11 cellular contexts compared by ENCODE assay signal in the genomic region with DNA sequence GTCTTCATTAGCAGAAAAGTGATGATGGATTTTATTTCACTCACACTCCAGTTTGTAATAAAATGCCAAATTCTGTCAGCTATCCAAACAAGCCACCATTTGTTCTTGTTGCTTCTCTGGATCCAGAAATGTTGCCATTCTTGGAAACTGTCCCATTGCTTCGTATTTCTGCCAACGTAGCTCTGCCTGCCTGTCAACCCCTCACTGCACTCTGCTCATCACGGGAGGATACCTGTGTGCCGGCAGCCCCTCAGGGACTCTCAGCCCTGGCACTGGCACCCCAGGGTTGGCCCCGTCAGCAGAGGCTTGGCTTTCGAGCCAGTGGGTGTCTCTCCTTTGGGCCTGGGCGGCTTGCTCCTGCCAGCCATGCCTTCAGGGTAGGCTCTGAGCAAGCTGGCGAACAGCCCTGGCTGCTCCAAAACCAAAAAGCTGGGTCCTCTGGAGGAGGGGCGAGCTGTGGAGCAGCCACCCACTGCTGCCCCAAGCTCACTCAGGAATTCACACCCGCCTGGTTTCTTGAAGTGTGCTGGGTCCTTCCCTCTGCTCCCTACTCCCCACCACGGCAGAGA. TPM values are rescaled to one million over a fixed set of nuclear protein-coding genes. Genes with fewer than 3 reads are reported as not detected.
DNase-seq lines count a peak whose midpoint lies in the region; ATAC-seq and TF ChIP-seq lines count a peak whose summit lies in the region.
"Had no signal": no experiment of that assay in that cellular context is flagged by ENCODE, and none has a peak within 500 bp of the region (broad histone marks: within the 10 kb centered on the region; RNA-seq: fewer than 3 reads in every experiment).

No MANE protein-coding gene starts in this region.

- H3K36me3 Mint-ChIP-seq in MCF 10A (ENCODE audit: insufficient read depth, unreplicated experiment) = peaks cover 79% of the 10 kb centered on the region

- peaks cover 8% of the 10 kb centered on the region for H3K36me3 ChIP-seq in mammary epithelial cell (ENCODE audit: insufficient read depth, low read length)
- H3K36me3 ChIP-seq in thoracic aorta = no peaks in the 10 kb centered on the region
- H3K36me3 ChIP-seq in mesendoderm (ENCODE audit: control insufficient read depth, insufficient read depth, low read length) = no peaks in the 10 kb centered on the region

- H3K4me1 ChIP-seq in mammary epithelial cell (ENCODE audit: insufficient read depth, low read length) (peaks cover 5% of the 10 kb centered on the region), thoracic aorta (ENCODE audit: control insufficient read depth in 1 of 2, low read depth in 2 of 2) (peaks cover 14 to 36% of the 10 kb centered on the region in 2 donors), mesendoderm (ENCODE audit: control insufficient read depth, low read depth, low read length) (no peaks in the 10 kb centered on the region)

- H3K27me3 ChIP-seq in mammary epithelial cell (ENCODE audit: insufficient read depth, low read length) (no peaks in the 10 kb centered on the region), thoracic aorta (replicated peaks; ENCODE audit: insufficient read depth) (no peaks in the 10 kb centered on the region), mesendoderm (ENCODE audit: insufficient read depth, low read length, poor library complexity) (no peaks in the 10 kb centered on the region)

- H3K79me2 ChIP-seq in mammary epithelial cell (ENCODE audit: insufficient read depth, low read length) = peaks cover 89% of the 10 kb centered on the region
- peaks cover 8% of the 10 kb centered on the region for H3K79me2 ChIP-seq in mesendoderm (ENCODE audit: control insufficient read depth, insufficient read depth, low read length)

- H3K27ac Mint-ChIP-seq in MCF 10A (ENCODE audit: low read depth, unreplicated experiment) = peak overlapping the region; percentile 64

- H2BK120ac ChIP-seq in mesendoderm (ENCODE audit: low read depth, low read length) = no peak overlapping the region

- H3K9ac ChIP-seq in mammary epithelial cell (ENCODE audit: insufficient read depth, low read length) (no peak overlapping the region), mesendoderm (ENCODE audit: low read length) (no peak overlapping the region)

- WGBS in mammary epithelial cell (ENCODE audit: low coverage, missing lambda C conversion rate) = 41% methylated on average over 11 of the region's 11 CpGs
- no CpG with 5 or more reads among the region's 11 CpGs for WGBS in mesendoderm (ENCODE audit: extremely low coverage, insufficient coverage, low lambda C conversion rate)

- dilution Hi-C loops in mammary epithelial cell (cut with HindIII; ENCODE audit: low sequenced_read_pairs) = no loop called here

- H3K4me3 ChIP-seq in mammary epithelial cell (replicated peaks in 1 of 3; ENCODE audit: insufficient read depth in 1 of 3, low read depth in 2 of 3, low read length in 3 of 3) (no peak overlapping the region), thoracic aorta (peak overlapping the region; percentile 41), mesendoderm (ENCODE audit: low read length) (no peak overlapping the region)

- H3K4me2 ChIP-seq in mammary epithelial cell (ENCODE audit: insufficient read depth, low read depth, low read length) (no peak overlapping the region), mesendoderm (ENCODE audit: low read length) (no peak overlapping the region)

- peaks cover 28% of the 10 kb centered on the region for H3K79me1 ChIP-seq in mesendoderm (ENCODE audit: low read length)

- no peak overlapping the region for H4K5ac ChIP-seq in mesendoderm (ENCODE audit: low read length)

- H3K4ac ChIP-seq in mesendoderm (ENCODE audit: low read depth, low read length) = no peak overlapping the region

- no peak overlapping the region for H3K27ac ChIP-seq in mammary epithelial cell (ENCODE audit: insufficient read depth, low read depth, low read length)
- peak overlapping the region; percentile 64 to 68 for H3K27ac ChIP-seq in thoracic aorta
- H3K27ac ChIP-seq in mesendoderm (ENCODE audit: low read depth, low read length) = no peak overlapping the region

- intact Hi-C loops in MCF 10A (cut with micrococcal nuclease) = no loop called here
- intact Hi-C loops in mammary epithelial cell (cut with micrococcal nuclease) = no loop called here

- H3K27me3 Mint-ChIP-seq in MCF 10A (ENCODE audit: insufficient read depth, unreplicated experiment) = no peaks in the 10 kb centered on the region

- H3K4me1 Mint-ChIP-seq in MCF 10A (ENCODE audit: insufficient read depth, unreplicated experiment) = peaks cover 34% of the 10 kb centered on the region

- no peak overlapping the region for H2BK5ac ChIP-seq in mesendoderm (ENCODE audit: low read length)

- H4K20me1 ChIP-seq in mammary epithelial cell (ENCODE audit: insufficient read depth, low read length) = peaks cover 3% of the 10 kb centered on the region

- no peaks in the 10 kb centered on the region for H3K9me3 Mint-ChIP-seq in MCF 10A (ENCODE audit: unreplicated experiment)

- no peak overlapping the region for H3K56ac ChIP-seq in mesendoderm (ENCODE audit: low read length)

- in situ Hi-C loops in mammary epithelial cell (cut with MboI; ENCODE audit: low sequenced_read_pairs in 2 of 2) = no loop called here

- TF ChIP-seq CTCF in MCF 10A (IDR thresholded peaks at IDR 0.05; ENCODE audit: unreplicated experiment) (no peak), mammary epithelial cell (conservative IDR thresholded peaks at IDR 0.05 in 1 of 2, IDR thresholded peaks at IDR 0.05 in 1 of 2; ENCODE audit: extremely low read depth in 1 of 2, insufficient read depth in 1 of 2, low read depth in 1 of 2, low read length in 2 of 2) (no peak), thoracic aorta (IDR thresholded peaks at IDR 0.05) (no peak)

- DNase-seq in MCF 10A (ENCODE audit: unreplicated experiment) (no peak), mammary epithelial cell (no peak), anterior cingulate cortex (lab: John Stamatoyannopoulos, UW) (peak in 47 of 58 donors; percentile 9 to 83 (median 40)), midbrain (lab: John Stamatoyannopoulos, UW) (peak; percentile 59), thoracic aorta (ENCODE audit: low spot score) (no peak), mesendoderm (no peak)
- DNase-seq in stimulated activated CD4-positive, alpha-beta T cell treated with anti-CD3 and anti-CD28 coated beads, Interleukin-4, amount 100 ng/mL, for 24 hours = no peak
- DNase-seq in effector CD8-positive, alpha-beta T cell (lab: John Stamatoyannopoulos, UW) = no peak
- DNase-seq: activated gamma-delta T cell, NCI-H2029, trophoblast cell had no signal

- BruUV-seq in MCF 10A (replicated peaks; lab: Mats Ljungman, UMichigan) (no TSS peak), mammary epithelial cell (replicated peaks; lab: Mats Ljungman, UMichigan) (no TSS peak)

- no peak overlapping the region for H3K4me3 Mint-ChIP-seq in MCF 10A (ENCODE audit: unreplicated experiment)

- H2BK15ac ChIP-seq in mesendoderm (replicated peaks; ENCODE audit: low read depth) = no peak overlapping the region

- POLR2A ChIA-PET in MCF 10A (lab: Yijun Ruan, JAX) = interaction anchor here (2.2 kb wide), 1 partner anchor 10 kb away, joined by 7 read pairs; no protein-coding TSS in a partner anchor

- no peaks in the 10 kb centered on the region for H3K9me3 ChIP-seq in mammary epithelial cell (replicated peaks; ENCODE audit: insufficient read depth, low read length)
- H3K9me3 ChIP-seq in thoracic aorta = no peaks in the 10 kb centered on the region

- H2AK5ac ChIP-seq in mesendoderm (ENCODE audit: low read length) = no peak overlapping the region

- no peak overlapping the region for H4K8ac ChIP-seq in mesendoderm (ENCODE audit: low read depth, low read length)

- no peak overlapping the region for H3K18ac ChIP-seq in mesendoderm (ENCODE audit: low read length)

- H3K23ac ChIP-seq in mesendoderm (ENCODE audit: low read length) = no peak overlapping the region

- no peak overlapping the region for H2AFZ ChIP-seq in mammary epithelial cell (ENCODE audit: low read depth, low read length)

- no peak for ATAC-seq in thoracic aorta (ENCODE audit: insufficient number of reproducible peaks, low FRiP score, low read depth)

- CTCF ChIA-PET in MCF 10A (lab: Yijun Ruan, JAX) (interaction anchor here (0.6 to 1.3 kb wide), 3 partner anchors 20 to 47 kb away, joined by 3 to 5 read pairs (median 4); no protein-coding TSS in a partner anchor), mammary epithelial cell (lab: Charles Lee; ENCODE audit: low non-redundant PET) (no interaction called here)

RNA-seq across cellular contexts. Expression of a gene that starts 6.3 kb away (rescaled TPM):
- 58.6 and 83.5 TPM in 2 replicates for total RNA-seq in MCF 10A (2022)
- 10 to 100 TPM; 33.8 to 47.6 TPM for total RNA-seq in mammary epithelial cell
- polyA plus RNA-seq in mammary epithelial cell = 41.1 TPM
- polyA minus RNA-seq in mammary epithelial cell = 29.9 TPM
- 10 to 100 TPM; 18.3 to 32.3 TPM for total RNA-seq in thoracic aorta
- polyA plus RNA-seq in mesendoderm (2013, experiment 1 of 2) = 24.5 TPM
- 23.4 TPM for polyA plus RNA-seq in mesendoderm (2013, experiment 2 of 2)

RNA-seq across cellular contexts. Expression of a gene that starts 9.1 kb away (rescaled TPM):
- 0.21 TPM in 1 of 2 replicates, not detected in the other for total RNA-seq in MCF 10A (2022)
- total RNA-seq in mammary epithelial cell = under 1 TPM; 0.17 to 0.31 TPM
- 0.03 TPM for polyA plus RNA-seq in mammary epithelial cell
- polyA minus RNA-seq in mammary epithelial cell = not detected
- under 1 TPM in 1 of 2 donors, not detected in 1; 0.71 TPM for total RNA-seq in thoracic aorta
- polyA plus RNA-seq in mesendoderm (2013, experiment 1 of 2) = 0.14 TPM
- polyA plus RNA-seq in mesendoderm (2013, experiment 2 of 2) = 0.08 TPM

RNA-seq across cellular contexts. Expression of a gene that starts 18.6 kb away (rescaled TPM):
- total RNA-seq in MCF 10A (2022) (91.5 and 123 TPM in 2 replicates), mammary epithelial cell (10 to 100 TPM; 13.3 to 52.0 TPM), thoracic aorta (10 to 100 TPM; 40.9 to 54.0 TPM)
- polyA plus RNA-seq in mammary epithelial cell = 56.2 TPM
- 14.6 TPM for polyA minus RNA-seq in mammary epithelial cell
- polyA plus RNA-seq in mesendoderm (2013, experiment 1 of 2) = 26.9 TPM
- 25.4 TPM for polyA plus RNA-seq in mesendoderm (2013, experiment 2 of 2)

RNA-seq across cellular contexts. Expression of a gene that starts 42.3 kb away (rescaled TPM):
- 34.4 and 41.3 TPM in 2 replicates for total RNA-seq in MCF 10A (2022)
- 10 to 100 TPM; 18.2 to 35.2 TPM for total RNA-seq in mammary epithelial cell
- 21.8 TPM for polyA plus RNA-seq in mammary epithelial cell
- 35.6 TPM for polyA minus RNA-seq in mammary epithelial cell
- 10 to 100 TPM; 32.0 to 33.7 TPM for total RNA-seq in thoracic aorta
- polyA plus RNA-seq in mesendoderm (2013, experiment 1 of 2) = 30.1 TPM
- polyA plus RNA-seq in mesendoderm (2013, experiment 2 of 2) = 29.8 TPM

RNA-seq across cellular contexts. Expression of a gene that starts 56.0 kb away (rescaled TPM):
- total RNA-seq in MCF 10A (2022) (44.2 and 49.0 TPM in 2 replicates), mammary epithelial cell (10 to 100 TPM; 37.5 to 60.1 TPM), thoracic aorta (10 to 100 TPM; 33.8 to 38.3 TPM)
- polyA plus RNA-seq in mammary epithelial cell = 57.5 TPM
- 29.6 TPM for polyA minus RNA-seq in mammary epithelial cell
- polyA plus RNA-seq in mesendoderm (2013, experiment 1 of 2) = 139 TPM
- polyA plus RNA-seq in mesendoderm (2013, experiment 2 of 2) = 141 TPM

Comparison
In these comparisons a context has a peak if more than half of its experiments do, and no peak if none do; other contexts are left out.
1. DNase-seq: peak in anterior cingulate cortex (47 of 58) and midbrain (single experiment); none in MCF 10A (single experiment), mammary epithelial cell (single experiment), thoracic aorta (single experiment), stimulated activated CD4-positive, alpha-beta T cell treated with anti-CD3 and anti-CD28 coated beads, Interleukin-4, amount 100 ng/mL, for 24 hours (single experiment), effector CD8-positive, alpha-beta T cell (single experiment) and mesendoderm (single experiment).
2. H3K27ac ChIP-seq: peak in thoracic aorta (2 of 2); none in mammary epithelial cell (single experiment) and mesendoderm (single experiment).